Comparison of ENCODE assay signal across 9 cellular contexts in the genomic region with DNA sequence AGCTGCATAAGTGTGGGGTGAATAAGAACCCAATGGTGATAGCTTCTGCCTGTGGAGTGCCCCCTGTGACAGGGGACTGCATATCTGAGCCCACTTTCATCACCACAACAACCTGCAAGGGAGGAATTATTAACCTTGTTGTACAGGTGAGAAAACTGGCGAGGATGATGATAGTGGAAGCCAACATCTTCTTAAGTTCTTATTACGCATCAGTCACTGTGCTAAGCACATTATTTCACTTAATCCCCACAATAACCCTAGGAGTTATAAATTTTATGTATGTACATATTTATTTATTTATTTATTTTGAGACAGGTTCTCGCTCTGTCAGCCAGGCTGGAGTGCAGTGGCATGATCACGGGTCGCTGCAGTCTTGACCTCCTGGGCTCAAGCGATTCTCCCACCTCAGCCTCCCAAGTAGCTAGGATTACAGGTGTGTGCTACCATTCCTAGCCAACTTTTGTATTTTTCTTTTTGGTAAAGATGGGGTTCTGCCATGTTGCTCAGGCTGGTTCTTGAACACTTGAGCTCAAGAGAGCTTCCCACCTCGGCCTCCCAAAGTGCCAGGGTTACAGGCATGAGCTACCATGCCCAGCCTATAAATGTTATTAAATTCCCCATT. TPM values are rescaled to one million over a fixed set of nuclear protein-coding genes. Genes with fewer than 3 reads are reported as not detected.
"Had no signal": no experiment of that assay in that cellular context is flagged by ENCODE, and none has a peak within 500 bp of the region (broad histone marks: within the 10 kb centered on the region; RNA-seq: fewer than 3 reads in every experiment).

No MANE protein-coding gene starts in this region.

- H3K27ac ChIP-seq: GM23248, KMS-11 had no signal

- H3K4me3 Mint-ChIP-seq: H9 had no signal

- H3K4me3 ChIP-seq: GM23248 had no signal

- H3K4me2 ChIP-seq: KMS-11 had no signal

- H3K9ac ChIP-seq: GM23248, KMS-11 had no signal

- H3K27ac Mint-ChIP-seq: H9 had no signal

- FAIRE-seq: H1, H54 had no signal

- H2AFZ ChIP-seq: GM23248 had no signal

- H3K9me3 Mint-ChIP-seq: H9 had no signal

- DNase-seq: GM23248, H9, HCEC 1CT, IMR-90, KBM-7 had no signal

RNA-seq across cellular contexts. Expression of gene PDILT, which starts 7.6 kb away (rescaled TPM):
- total RNA-seq: GM23248, H1, H9, HT1080, IMR-90 had no signal
- polyA plus RNA-seq: GM23248, H1, IMR-90 had no signal

RNA-seq across cellular contexts. Expression of gene ACSM5, which starts 12.4 kb away (rescaled TPM):
- total RNA-seq: GM23248, H1, H9, HT1080, IMR-90 had no signal
- polyA plus RNA-seq: GM23248, H1, IMR-90 had no signal

RNA-seq across cellular contexts. Expression of gene UMOD, which starts 44.4 kb away (rescaled TPM):
- total RNA-seq: GM23248, H1, H9, HT1080, IMR-90 had no signal
- polyA plus RNA-seq: GM23248, H1, IMR-90 had no signal

RNA-seq across cellular contexts. Expression of gene ACSM2A, which starts 54.4 kb away (rescaled TPM):
- total RNA-seq: GM23248, H1, H9, HT1080, IMR-90 had no signal
- polyA plus RNA-seq: GM23248, H1, IMR-90 had no signal
